In genomic region chr4:76867377-76867776, GRCh38 we compare ENCODE assay signal across 18 cellular contexts. TPM values are rescaled to one million over a fixed set of nuclear protein-coding genes. Genes with fewer than 3 reads are reported as not detected.
"Had no signal": no experiment of that assay in that cellular context is flagged by ENCODE, and none has a peak within 500 bp of the region (broad histone marks: within the 10 kb centered on the region; RNA-seq: fewer than 3 reads in every experiment).

No MANE protein-coding gene starts in this region.

- DNase-seq: activated CD4-positive, alpha-beta T cell treated with anti-CD3 and anti-CD28 coated beads, Interleukin-2, amount 50 U/mL, for 4 hours; activated gamma-delta T cell; colonic mucosa; foreskin keratinocyte; hippocampal formation; kidney; naive thymus-derived CD4-positive, alpha-beta T cell; retina; spleen; stimulated activated CD4-positive, alpha-beta T cell treated with anti-CD3 and anti-CD28 coated beads, Interleukin-4, amount 100 ng/mL, for 4 hours; T-helper 2 cell had no signal

- H3K4me1 ChIP-seq: ascending aorta, colonic mucosa, foreskin keratinocyte, spleen had no signal

- H3K36me3 Mint-ChIP-seq: activated naive CD4-positive, alpha-beta T cell treated with anti-CD3 and anti-CD28 coated beads, Interleukin-2, amount 50 U/mL, for 24 hours; memory B cell; stimulated activated memory B cell treated with anti-CD40 and anti-IgM and Interleukin-4, amounts not matched to agents 10 μg/mL and 1 μg/mL and 100 μg/mL, for 72 hours had no signal

- H3K27ac Mint-ChIP-seq: activated naive CD4-positive, alpha-beta T cell treated with anti-CD3 and anti-CD28 coated beads, Interleukin-2, amount 50 U/mL, for 24 hours; memory B cell; naive thymus-derived CD4-positive, alpha-beta T cell; stimulated activated memory B cell treated with anti-CD40 and anti-IgM and Interleukin-4, amounts not matched to agents 10 μg/mL and 1 μg/mL and 100 μg/mL, for 72 hours had no signal

- H3K27me3 ChIP-seq: ascending aorta, colonic mucosa had no signal

- H3K27ac ChIP-seq: ascending aorta, colonic mucosa, foreskin keratinocyte, neutrophil, spleen, VCaP had no signal

- H3K36me3 ChIP-seq: ascending aorta, colonic mucosa, neutrophil, spleen had no signal

- H3K9me3 ChIP-seq: ascending aorta, colonic mucosa, neutrophil, spleen had no signal

- H3K4me3 Mint-ChIP-seq: activated naive CD4-positive, alpha-beta T cell treated with anti-CD3 and anti-CD28 coated beads, Interleukin-2, amount 50 U/mL, for 24 hours; central memory CD8-positive, alpha-beta T cell; memory B cell; naive thymus-derived CD4-positive, alpha-beta T cell; stimulated activated memory B cell treated with anti-CD40 and anti-IgM and Interleukin-4, amounts not matched to agents 10 μg/mL and 1 μg/mL and 100 μg/mL, for 72 hours had no signal

- ATAC-seq: naive thymus-derived CD4-positive, alpha-beta T cell; stimulated activated memory B cell treated with anti-CD40 and anti-IgM and Interleukin-4, amounts not matched to agents 10 μg/mL and 1 μg/mL and 100 μg/mL, for 72 hours had no signal

- H3K4me3 ChIP-seq: ascending aorta, colonic mucosa, spleen had no signal

- H3K9me3 Mint-ChIP-seq: activated naive CD4-positive, alpha-beta T cell treated with anti-CD3 and anti-CD28 coated beads, Interleukin-2, amount 50 U/mL, for 24 hours; central memory CD8-positive, alpha-beta T cell had no signal

- H3K27me3 Mint-ChIP-seq: activated naive CD4-positive, alpha-beta T cell treated with anti-CD3 and anti-CD28 coated beads, Interleukin-2, amount 50 U/mL, for 24 hours; stimulated activated memory B cell treated with anti-CD40 and anti-IgM and Interleukin-4, amounts not matched to agents 10 μg/mL and 1 μg/mL and 100 μg/mL, for 72 hours had no signal

- H3K4me1 Mint-ChIP-seq: activated naive CD4-positive, alpha-beta T cell treated with anti-CD3 and anti-CD28 coated beads, Interleukin-2, amount 50 U/mL, for 24 hours; central memory CD8-positive, alpha-beta T cell; memory B cell; stimulated activated memory B cell treated with anti-CD40 and anti-IgM and Interleukin-4, amounts not matched to agents 10 μg/mL and 1 μg/mL and 100 μg/mL, for 72 hours had no signal

RNA-seq across cellular contexts. Expression of gene SOWAHB, which starts 30.6 kb away (rescaled TPM):
- total RNA-seq: naive thymus-derived CD4-positive, alpha-beta T cell had no signal
- polyA plus RNA-seq: foreskin keratinocyte, spleen had no signal
